Comparison of ENCODE assay signal across 21 cellular contexts in genomic region chr15:25683911-25684310, GRCh38.
A peak's percentile ranks its signal among the peaks of the same experiment; 100 is the strongest.
DNase-seq lines count a peak whose midpoint lies in the region; ATAC-seq and TF ChIP-seq lines count a peak whose summit lies in the region.
"Had no signal": no experiment of that assay in that cellular context is flagged by ENCODE, and none has a peak within 500 bp of the region (broad histone marks: within the 10 kb centered on the region; RNA-seq: fewer than 3 reads in every experiment).

No MANE protein-coding gene starts in this region.

- H3K9me3 ChIP-seq in cardiac muscle cell (ENCODE audit: low read depth) (no peaks in the 10 kb centered on the region), thoracic aorta (no peaks in the 10 kb centered on the region)
- H3K9me3 ChIP-seq: breast epithelium had no signal

- H3K36me3 ChIP-seq in cardiac muscle cell (no peaks in the 10 kb centered on the region), thoracic aorta (peaks cover 38% of the 10 kb centered on the region)
- H3K36me3 ChIP-seq: breast epithelium had no signal

- in situ Hi-C loops in G401 (cut with HindIII; ENCODE audit: low sequenced_read_pairs) = no loop called here

- no peak overlapping the region for H3K27ac Mint-ChIP-seq in endothelial cell (ENCODE audit: unreplicated experiment)
- H3K27ac Mint-ChIP-seq in natural killer cell = no peak overlapping the region
- H3K27ac Mint-ChIP-seq: activated naive CD4-positive, alpha-beta T cell treated with anti-CD3 and anti-CD28 coated beads, Interleukin-2, amount 10 ng/mL, durations not matched to agents 7 days and 5 days; stimulated activated naive B cell treated with anti-CD40 and anti-IgM and Interleukin-4, amounts not matched to agents 10 μg/mL and 1 μg/mL and 100 μg/mL, for 72 hours had no signal

- no peak overlapping the region for H3K4me3 Mint-ChIP-seq in endothelial cell (ENCODE audit: unreplicated experiment)
- no peak overlapping the region for H3K4me3 Mint-ChIP-seq in natural killer cell
- H3K4me3 Mint-ChIP-seq: activated naive CD4-positive, alpha-beta T cell treated with anti-CD3 and anti-CD28 coated beads, Interleukin-2, amount 10 ng/mL, durations not matched to agents 7 days and 5 days; stimulated activated naive B cell treated with anti-CD40 and anti-IgM and Interleukin-4, amounts not matched to agents 10 μg/mL and 1 μg/mL and 100 μg/mL, for 72 hours had no signal

- H3K36me3 Mint-ChIP-seq in endothelial cell (ENCODE audit: low read depth, unreplicated experiment) (no peaks in the 10 kb centered on the region), natural killer cell (peaks cover 26% of the 10 kb centered on the region)

- no peaks in the 10 kb centered on the region for H3K4me1 Mint-ChIP-seq in endothelial cell (ENCODE audit: unreplicated experiment)
- peaks cover 0 to 5% of the 10 kb centered on the region in 2 donors for H3K4me1 Mint-ChIP-seq in natural killer cell
- H3K4me1 Mint-ChIP-seq: activated naive CD4-positive, alpha-beta T cell treated with anti-CD3 and anti-CD28 coated beads, Interleukin-2, amount 10 ng/mL, durations not matched to agents 7 days and 5 days; stimulated activated naive B cell treated with anti-CD40 and anti-IgM and Interleukin-4, amounts not matched to agents 10 μg/mL and 1 μg/mL and 100 μg/mL, for 72 hours had no signal

- H3K27me3 ChIP-seq in cardiac muscle cell (peaks cover 6% of the 10 kb centered on the region), thoracic aorta (replicated peaks; ENCODE audit: insufficient read depth) (no peaks in the 10 kb centered on the region)
- H3K27me3 ChIP-seq: breast epithelium had no signal

- ATAC-seq in thoracic aorta (ENCODE audit: insufficient number of reproducible peaks, low FRiP score, low read depth) (no peak), natural killer cell (no peak)
- ATAC-seq: HCT116; left lobe of liver; stimulated activated naive B cell treated with anti-CD40 and anti-IgM and Interleukin-4, amounts not matched to agents 10 μg/mL and 1 μg/mL and 100 μg/mL, for 72 hours had no signal

- H3K9me3 Mint-ChIP-seq in endothelial cell (ENCODE audit: unreplicated experiment) (no peaks in the 10 kb centered on the region), natural killer cell (no peaks in the 10 kb centered on the region)
- H3K9me3 Mint-ChIP-seq: activated naive CD4-positive, alpha-beta T cell treated with anti-CD3 and anti-CD28 coated beads, Interleukin-2, amount 10 ng/mL, durations not matched to agents 7 days and 5 days had no signal

- intact Hi-C loops in cardiac septum (cut with DNase I) = no loop called here
- intact Hi-C loops in natural killer cell (cut with micrococcal nuclease) = no loop called here

- H3K4me1 ChIP-seq in cardiac muscle cell (ENCODE audit: low read depth) (no peaks in the 10 kb centered on the region), thoracic aorta (ENCODE audit: control insufficient read depth in 1 of 2, low read depth in 2 of 2) (peaks cover 22 to 54% of the 10 kb centered on the region in 2 donors)
- H3K4me1 ChIP-seq: breast epithelium had no signal

- H3K4me3 ChIP-seq in cardiac muscle cell = no peak overlapping the region
- no peak overlapping the region for H3K4me3 ChIP-seq in thoracic aorta
- H3K4me3 ChIP-seq: breast epithelium had no signal

- no peak for DNase-seq in cardiac muscle cell (ENCODE audit: low read depth in 1 of 2, low spot score in 1 of 2)
- no peak for DNase-seq in cardiac septum (ENCODE audit: low spot score)
- peak; percentile 64 for DNase-seq in mesenteric fat pad (ENCODE audit: low spot score)
- no peak for DNase-seq in thoracic aorta (ENCODE audit: low spot score)
- no peak for DNase-seq in endothelial cell (ENCODE audit: low spot score)
- no peak for DNase-seq in G401 (ENCODE audit: low spot score)
- DNase-seq in natural killer cell = no peak
- DNase-seq: ACHN; activated naive CD4-positive, alpha-beta T cell treated with anti-CD3 and anti-CD28 coated beads, Interleukin-2, amount 10 ng/mL, durations not matched to agents 7 days and 5 days; effector CD4-positive, alpha-beta T cell; hippocampal formation; NCI-H1048; NCI-H524 treated with DMSO at 0.1 percent for 48 hours; OCI-M1; stimulated activated CD4-positive, alpha-beta T cell treated with anti-CD3 and anti-CD28 coated beads, Interleukin-12 subunit alpha, Interleukin-12 subunit beta, amount 100 ng/mL, for 4 hours; stimulated activated naive B cell treated with anti-CD40 and anti-IgM and Interleukin-4, amounts not matched to agents 10 μg/mL and 1 μg/mL and 100 μg/mL, for 72 hours had no signal

- H3K27me3 Mint-ChIP-seq in endothelial cell (ENCODE audit: unreplicated experiment) (peaks cover 6% of the 10 kb centered on the region), natural killer cell (ENCODE audit: low read depth in 2 of 2) (no peaks in the 10 kb centered on the region)
- H3K27me3 Mint-ChIP-seq: activated naive CD4-positive, alpha-beta T cell treated with anti-CD3 and anti-CD28 coated beads, Interleukin-2, amount 10 ng/mL, durations not matched to agents 7 days and 5 days; stimulated activated naive B cell treated with anti-CD40 and anti-IgM and Interleukin-4, amounts not matched to agents 10 μg/mL and 1 μg/mL and 100 μg/mL, for 72 hours had no signal

- H3K27ac ChIP-seq in cardiac muscle cell = no peak overlapping the region
- peak overlapping the region; percentile 44 for H3K27ac ChIP-seq in cingulate gyrus (ENCODE audit: low read depth, low read length)
- H3K27ac ChIP-seq in thoracic aorta = peak overlapping the region; percentile 70 to 75
- H3K27ac ChIP-seq: KMS-11 had no signal

- peak; percentile 4 for TF ChIP-seq CTCF in cardiac muscle cell (IDR thresholded peaks at IDR 0.05; ENCODE audit: low read depth, low read length)
- no peak for TF ChIP-seq CTCF in thoracic aorta (IDR thresholded peaks at IDR 0.05)
- TF ChIP-seq CTCF in endothelial cell (IDR thresholded peaks at IDR 0.05; ENCODE audit: unreplicated experiment) = no peak
- no peak for TF ChIP-seq CTCF in natural killer cell (IDR thresholded peaks at IDR 0.05)
